Comparison of ENCODE assay signal across 9 cellular contexts in genomic region chr16:1989826-1990335, GRCh38. TPM values are rescaled to one million over a fixed set of nuclear protein-coding genes. Genes with fewer than 3 reads are reported as not detected.
DNase-seq lines count a peak whose midpoint lies in the region; ATAC-seq, FAIRE-seq and TF ChIP-seq lines count a peak whose summit lies in the region.
"Had no signal": no experiment of that assay in that cellular context is flagged by ENCODE, and none has a peak within 500 bp of the region (broad histone marks: within the 10 kb centered on the region; RNA-seq: fewer than 3 reads in every experiment).

TSS of gene SYNGR3 (plus strand) at chr16:1989970. CDS start at chr16:1990103, 133 bp downstream.

- H3K36me3 Mint-ChIP-seq in CD4-positive, CD25-positive, alpha-beta regulatory T cell, result no peaks in the 10 kb centered on the region
- H3K36me3 Mint-ChIP-seq in naive thymus-derived CD4-positive, alpha-beta T cell, result peaks cover 0 to 8% (median 4%) of the 10 kb centered on the region in 5 donors

- RAD21 ChIA-PET in HCT116 (lab: Charles Lee; ENCODE audit: low non-redundant PET in 1 of 2, low total read pairs in 2 of 2, uncharacterized antibody in 2 of 2, unreplicated experiment in 2 of 2), result no interaction called here

- CTCF ChIA-PET in HCT116 (lab: Charles Lee), result interaction anchor here (0.6 kb wide), 1 partner anchor 25 kb away, joined by 3 read pairs; no protein-coding TSS in a partner anchor
- CTCF ChIA-PET in K562 (lab: Yijun Ruan, JAX; ENCODE audit: low intra/inter-chr PET ratio), result no interaction called here
- CTCF ChIA-PET in naive thymus-derived CD4-positive, alpha-beta T cell (lab: Charles Lee), result no interaction called here

- TF ChIP-seq RAD21 in HCT116 (IDR thresholded peaks at IDR 0.05; ENCODE audit: low read depth) (no peak), K562 (CRISPR knock-in tag; conservative IDR thresholded peaks at IDR 0.05 in 1 of 2, IDR thresholded peaks at IDR 0.05 in 1 of 2) (no peak)

- H3K9me2 ChIP-seq in HCT116 (ENCODE audit: insufficient read depth), result no peaks in the 10 kb centered on the region

- H3K27me3 ChIP-seq in CD4-positive, CD25-positive, alpha-beta regulatory T cell (ENCODE audit: control insufficient read depth, insufficient read depth, low read length), result peaks cover 6% of the 10 kb centered on the region
- H3K27me3 ChIP-seq in HCT116 (ENCODE audit: insufficient read depth, low read length), result no peaks in the 10 kb centered on the region
- H3K27me3 ChIP-seq in K562 (ENCODE audit: control insufficient read depth in 2 of 2, insufficient read depth in 2 of 2, low read length in 2 of 2), result no peaks in the 10 kb centered on the region
- peaks cover 0 to 3% of the 10 kb centered on the region in 2 donors for H3K27me3 ChIP-seq in naive thymus-derived CD4-positive, alpha-beta T cell (ENCODE audit: control insufficient read depth in 2 of 2, insufficient read depth in 2 of 2, low read length in 2 of 2)

- intact Hi-C loops in HCT116 (cut with micrococcal nuclease), result no loop called here
- intact Hi-C loops in K562 (cut with micrococcal nuclease), result no loop called here
- intact Hi-C loops in naive thymus-derived CD4-positive, alpha-beta T cell (cut with micrococcal nuclease), result loop anchor here (2.0 to 10.0 kb wide), 2 partner anchors 25 to 235 kb away; partner anchors contain the start of genes E4F1 (in 1 of the 2) and RPS2 (in 1 of the 2)

- H3K79me2 ChIP-seq in HCT116 (ENCODE audit: insufficient read depth, low read length) (peaks cover 13% of the 10 kb centered on the region), K562 (ENCODE audit: control insufficient read depth, insufficient read depth, low read length) (peaks cover 32% of the 10 kb centered on the region)

- peaks cover 0 to 2% (median 0%) of the 10 kb centered on the region in 7 donors for H3K9me3 Mint-ChIP-seq in CD4-positive, CD25-positive, alpha-beta regulatory T cell
- H3K9me3 Mint-ChIP-seq in naive thymus-derived CD4-positive, alpha-beta T cell, result no peaks in the 10 kb centered on the region

- TF ChIP-seq POLR2A in HCT116 (IDR thresholded peaks at IDR 0.05; ENCODE audit: borderline replicate concordance, extremely low read depth, insufficient read depth, insufficient read length), result no peak
- no peak for TF ChIP-seq POLR2A in K562 (conservative IDR thresholded peaks at IDR 0.05)

- peaks cover 22% of the 10 kb centered on the region for H3K27me3 Mint-ChIP-seq in CD4-positive, CD25-positive, alpha-beta regulatory T cell
- H3K27me3 Mint-ChIP-seq in naive thymus-derived CD4-positive, alpha-beta T cell, result peaks cover 8 to 17% (median 12%) of the 10 kb centered on the region in 5 donors

- no peak for TF ChIP-seq EP300 in K562 (IDR thresholded peaks at IDR 0.05; ENCODE audit: low read length)

- H2AFZ ChIP-seq in HCT116 (ENCODE audit: low read depth, low read length, poor library complexity, severe bottlenecking) (no peak within 1 kb of the TSS), K562 (ENCODE audit: low read depth, low read length) (peak within 1 kb of the TSS; percentile 83)

- H3K9ac ChIP-seq in HCT116 (ENCODE audit: low read length) (peak within 1 kb of the TSS; percentile 57), K562 (ENCODE audit: insufficient read depth in 1 of 2, low read depth in 2 of 2, low read length in 2 of 2) (peak within 1 kb of the TSS; percentile 63 to 87; a peak in 3 of 4 replicates)

- peak within 1 kb of the TSS; percentile 67 for H3K4me2 ChIP-seq in HCT116 (ENCODE audit: low read length)
- peak within 1 kb of the TSS; percentile 72 for H3K4me2 ChIP-seq in K562 (ENCODE audit: insufficient read depth, low read length)

- peaks cover 0 to 30% (median 13%) of the 10 kb centered on the region in 4 donors for H3K4me1 Mint-ChIP-seq in CD4-positive, CD25-positive, alpha-beta regulatory T cell
- peaks cover 5 to 38% (median 26%) of the 10 kb centered on the region in 7 donors for H3K4me1 Mint-ChIP-seq in naive thymus-derived CD4-positive, alpha-beta T cell

- POLR2A ChIA-PET in HCT116 (lab: Charles Lee), result no interaction called here
- POLR2A ChIA-PET in K562 (lab: Yijun Ruan, JAX), result interaction anchor here (10.2 kb wide), 1 partner anchor 24 kb away, joined by 103 read pairs; the partner anchor contains the start of genes RNF151 and RPS2
- POLR2A ChIA-PET in naive thymus-derived CD4-positive, alpha-beta T cell (lab: Charles Lee), result interaction anchor here (1.4 to 3.6 kb wide), 3 partner anchors 18 to 693 kb away, joined by 3 to 39 read pairs (median 5); partner anchors contain the start of genes KCTD5, RNF151, RPS2 and TBL3

- BruUV-seq in HCT116 (replicated peaks; lab: Mats Ljungman, UMichigan) (no TSS peak), K562 (replicated peaks; lab: Mats Ljungman, UMichigan) (no TSS peak)

- ATAC-seq in CD4-positive, CD25-positive, alpha-beta regulatory T cell (ENCODE audit: low read depth in 2 of 2), result no peak
- peak; percentile 49 for ATAC-seq in HCT116
- peak; percentile 17 for ATAC-seq in K562
- ATAC-seq in naive thymus-derived CD4-positive, alpha-beta T cell, result no peak
- no peak for ATAC-seq in GM19324 (IDR thresholded peaks at IDR 0.05; ENCODE audit: low FRiP score, unreplicated experiment)
- no peak for ATAC-seq in GM21381 (IDR thresholded peaks at IDR 0.05; ENCODE audit: unreplicated experiment)

- H3K9me1 ChIP-seq in K562 (ENCODE audit: control insufficient read depth, insufficient read depth, low read length), result no peaks in the 10 kb centered on the region

- H3K9me3 ChIP-seq in CD4-positive, CD25-positive, alpha-beta regulatory T cell (ENCODE audit: control insufficient read depth in 2 of 2, low read length in 2 of 2), result no peaks in the 10 kb centered on the region
- H3K9me3 ChIP-seq in HCT116 (ENCODE audit: control insufficient read depth in 1 of 2, insufficient read depth in 1 of 2, low read depth in 1 of 2, low read length in 2 of 2), result no peaks in the 10 kb centered on the region
- no peaks in the 10 kb centered on the region for H3K9me3 ChIP-seq in K562 (replicated peaks; ENCODE audit: control insufficient read depth, insufficient read depth, low read depth, low read length)
- no peaks in the 10 kb centered on the region for H3K9me3 ChIP-seq in naive thymus-derived CD4-positive, alpha-beta T cell (ENCODE audit: control insufficient read depth in 2 of 3, low read length in 3 of 3)

- H3K27ac Mint-ChIP-seq in CD4-positive, CD25-positive, alpha-beta regulatory T cell, result peak within 1 kb of the TSS in 1 of 3 donors; percentile 14
- H3K27ac Mint-ChIP-seq in naive thymus-derived CD4-positive, alpha-beta T cell, result peak within 1 kb of the TSS in 5 of 9 donors; percentile 22 to 78 (median 62)

- in situ Hi-C loops in K562 (cut with MboI), result no loop called here

- peaks cover 25% of the 10 kb centered on the region for H3K4me1 ChIP-seq in CD4-positive, CD25-positive, alpha-beta regulatory T cell (ENCODE audit: control insufficient read depth, insufficient read depth, low read length, poor library complexity, severe bottlenecking)
- H3K4me1 ChIP-seq in HCT116 (ENCODE audit: control insufficient read depth in 1 of 2, insufficient read depth in 2 of 2, low read length in 2 of 2) (peaks cover 20 to 44% of the 10 kb centered on the region in 2 experiments), K562 (replicated peaks in 1 of 2; ENCODE audit: control insufficient read depth in 2 of 2, insufficient read depth in 2 of 2, low read length in 2 of 2) (peaks cover 35 to 75% of the 10 kb centered on the region in 2 experiments)
- H3K4me1 ChIP-seq in naive thymus-derived CD4-positive, alpha-beta T cell (ENCODE audit: control insufficient read depth in 2 of 2, insufficient read depth in 2 of 2, low read length in 2 of 2), result peaks cover 15 to 18% of the 10 kb centered on the region in 2 donors

- H3K4me3 ChIP-seq in CD4-positive, CD25-positive, alpha-beta regulatory T cell (ENCODE audit: low read depth, low read length), result peak within 1 kb of the TSS; percentile 48
- H3K4me3 ChIP-seq in HCT116 (replicated peaks in 1 of 2; ENCODE audit: low read depth in 1 of 2, low read length in 2 of 2) (peak within 1 kb of the TSS; percentile 53 to 60), K562 (peak within 1 kb of the TSS; percentile 38)
- H3K4me3 ChIP-seq in naive thymus-derived CD4-positive, alpha-beta T cell (ENCODE audit: low read length), result peak within 1 kb of the TSS; percentile 22

- TF ChIP-seq CTCF in HCT116 (IDR thresholded peaks at IDR 0.05 in 2 of 3, conservative IDR thresholded peaks at IDR 0.05 in 1 of 3; ENCODE audit: borderline replicate concordance in 1 of 3, insufficient read depth in 1 of 3, low read depth in 2 of 3, low read length in 2 of 3) (no peak), K562 (IDR thresholded peaks at IDR 0.05 in 2 of 3, conservative IDR thresholded peaks at IDR 0.05 in 1 of 3; ENCODE audit: insufficient read depth in 2 of 3, low read depth in 1 of 3, low read length in 3 of 3) (peak in 1 of 3 experiments; percentile 25; a peak in 1 of 6 replicates)

- H3K4me3 Mint-ChIP-seq in CD4-positive, CD25-positive, alpha-beta regulatory T cell, result peak within 1 kb of the TSS; percentile 80 to 90 (median 85)
- H3K4me3 Mint-ChIP-seq in naive thymus-derived CD4-positive, alpha-beta T cell, result peak within 1 kb of the TSS; percentile 45 to 83 (median 74)

- H4K20me1 ChIP-seq in HCT116 (ENCODE audit: insufficient read depth) (no peaks in the 10 kb centered on the region), K562 (replicated peaks; ENCODE audit: control insufficient read depth, insufficient read depth, low read length) (no peaks in the 10 kb centered on the region)

- no peak within 1 kb of the TSS for H3K27ac ChIP-seq in CD4-positive, CD25-positive, alpha-beta regulatory T cell (ENCODE audit: insufficient read depth, low read length, poor library complexity, severe bottlenecking)
- H3K27ac ChIP-seq in HCT116 (ENCODE audit: low read depth, low read length) (peak within 1 kb of the TSS; percentile 65), K562 (ENCODE audit: extremely low read depth, low read depth, low read length) (peak within 1 kb of the TSS; percentile 76)
- H3K27ac ChIP-seq in naive thymus-derived CD4-positive, alpha-beta T cell (ENCODE audit: low read depth, low read length), result no peak within 1 kb of the TSS
- H3K27ac ChIP-seq: neutrophil had no signal

- no peak for FAIRE-seq in K562 (lab: Jason Lieb, UNC)

- DNase-seq in CD4-positive, CD25-positive, alpha-beta regulatory T cell, result no peak
- no peak for DNase-seq in HCT116 (ENCODE audit: low read depth, low spot score)
- DNase-seq in K562 (ENCODE audit: extremely low read depth in 1 of 4, low spot score in 3 of 4), result peak in 3 of 4 experiments; percentile 47 to 70 (median 67)
- peak in 1 of 9 donors; percentile 14 for DNase-seq in naive thymus-derived CD4-positive, alpha-beta T cell
- DNase-seq in stimulated activated CD4-positive, alpha-beta T cell treated with anti-CD3 and anti-CD28 coated beads, Interleukin-15, amount 100 ng/mL, for 24 hours, result no peak
- DNase-seq in stimulated activated CD4-positive, alpha-beta T cell treated with anti-CD3 and anti-CD28 coated beads, Interleukin-12 subunit alpha, Interleukin-12 subunit beta, amount 100 ng/mL, for 4 hours, result no peak

- WGBS in K562 (ENCODE audit: insufficient coverage, low coverage, missing lambda C conversion rate), result 2% methylated on average over 9 of the region's 66 CpGs

- no peaks in the 10 kb centered on the region for H3K36me3 ChIP-seq in CD4-positive, CD25-positive, alpha-beta regulatory T cell (ENCODE audit: control insufficient read depth, insufficient read depth, low read length)
- H3K36me3 ChIP-seq in HCT116 (ENCODE audit: control insufficient read depth in 1 of 2, insufficient read depth in 2 of 2, low read length in 2 of 2) (peaks cover 6 to 14% of the 10 kb centered on the region in 2 experiments; a peak in 2 of 4 replicates), K562 (ENCODE audit: control insufficient read depth, insufficient read depth, low read length) (peaks cover 26% of the 10 kb centered on the region; the same call in 1 of the 3 replicates)
- peaks cover 0 to 15% (median 0%) of the 10 kb centered on the region in 3 experiments for H3K36me3 ChIP-seq in naive thymus-derived CD4-positive, alpha-beta T cell (ENCODE audit: control insufficient read depth in 2 of 3, insufficient read depth in 3 of 3, low read length in 3 of 3)
- H3K36me3 ChIP-seq: neutrophil had no signal

RNA-seq across cellular contexts. Expression of gene SYNGR3, which starts in this region (rescaled TPM):
- 3.2 TPM for total RNA-seq in CD4-positive, CD25-positive, alpha-beta regulatory T cell
- polyA plus RNA-seq in CD4-positive, CD25-positive, alpha-beta regulatory T cell, result 1 to 10 TPM in 2 of 4 donors, under 1 TPM in 1, not detected in 1; 0.82 to 1.8 (median 1.1) TPM
- total RNA-seq in HCT116 (2021; ENCODE audit: unreplicated experiment) (11.5 TPM), K562 (2014; rRNA removed) (69.2 and 110 TPM in 2 replicates), K562 (2014; rRNA removed; fragmentation: Illumina TruSeq; extraction: Trizol) (17.8 and 20.7 TPM in 2 replicates), K562 (2015; rRNA removed; fragmentation: Illumina TruSeq; extraction: Trizol) (24.4 and 28.6 TPM in 2 replicates), K562 (2021) (61.9 and 68.8 TPM in 2 replicates)
- polyA plus RNA-seq in HCT116 (2012), result 9.1 and 9.9 TPM in 2 replicates
- total RNA-seq in K562 (2011; cell fraction: chromatin; rRNA removed; ENCODE audit: low replicate concordance), result 9.9 and 36.5 TPM in 2 replicates
- total RNA-seq in K562 (2011; cell fraction: nucleolus; rRNA removed), result 44.1 and 46.0 TPM in 2 replicates
- total RNA-seq in K562 (2011; cell fraction: nucleoplasm; rRNA removed), result 27.9 and 32.7 TPM in 2 replicates
- polyA plus RNA-seq in K562 (2011; rRNA removed) (36.3 and 38.3 TPM in 2 replicates), K562 (2014; fragmentation: Illumina TruSeq; extraction: Trizol) (41.5 and 44.1 TPM in 2 replicates), K562 (2014; fragmentation: Nextera tagmentation; extraction: Ambion mirVana) (1 to 10 TPM; 3.7 to 4.4 TPM), K562 (2014; rRNA removed) (47.7 and 69.1 TPM in 2 replicates)
- polyA plus RNA-seq in K562 (2011; cell fraction: cytosol; rRNA removed), result 65.6 and 158 TPM in 2 replicates
- 37.4 and 52.6 TPM in 2 replicates for polyA plus RNA-seq in K562 (2011; cell fraction: nucleus; rRNA removed)
- 49.8 and 53.8 TPM in 2 replicates for polyA plus RNA-seq in K562 (2012)
- 14.7 and 22.4 TPM in 2 replicates for polyA minus RNA-seq in K562 (2011; rRNA and poly(A)+ RNA removed)
- 42.2 and 50.7 TPM in 2 replicates for polyA minus RNA-seq in K562 (2011; cell fraction: cytosol; rRNA and poly(A)+ RNA removed)
- polyA minus RNA-seq in K562 (2011; cell fraction: nucleus; rRNA and poly(A)+ RNA removed), result 16.2 and 16.4 TPM in 2 replicates
- total RNA-seq in naive thymus-derived CD4-positive, alpha-beta T cell, result 1 to 10 TPM in 2 of 5 experiments, under 1 TPM in 3; 0.49 to 8.8 (median 0.80) TPM
- 1 to 10 TPM in 1 of 2 donors, under 1 TPM in 1; 0.92 to 1.6 TPM for polyA plus RNA-seq in naive thymus-derived CD4-positive, alpha-beta T cell

Comparison
In these comparisons a context has a peak if more than half of its experiments do, and no peak if none do; other contexts are left out.
1. ATAC-seq: peak in HCT116 (single experiment) and K562 (single experiment); none in CD4-positive, CD25-positive, alpha-beta regulatory T cell (0 of 2), naive thymus-derived CD4-positive, alpha-beta T cell (single experiment), GM19324 (single experiment) and GM21381 (single experiment).
2. DNase-seq: peak in K562 (3 of 4); none in CD4-positive, CD25-positive, alpha-beta regulatory T cell (0 of 3), HCT116 (single experiment), stimulated activated CD4-positive, alpha-beta T cell treated with anti-CD3 and anti-CD28 coated beads, Interleukin-15, amount 100 ng/mL, for 24 hours (single experiment) and stimulated activated CD4-positive, alpha-beta T cell treated with anti-CD3 and anti-CD28 coated beads, Interleukin-12 subunit alpha, Interleukin-12 subunit beta, amount 100 ng/mL, for 4 hours (single experiment).
3. H3K27ac ChIP-seq: peak in HCT116 (single experiment) and K562 (single experiment); none in CD4-positive, CD25-positive, alpha-beta regulatory T cell (single experiment) and naive thymus-derived CD4-positive, alpha-beta T cell (single experiment).
4. intact Hi-C loops: an anchor here in naive thymus-derived CD4-positive, alpha-beta T cell (2.0 to 10.0 kb wide); none called in HCT116 and K562.
5. Peak in every context shown above with its lines, with median percentiles within 50 percentile points of each other: H3K4me3 ChIP-seq.